In the genomic region with DNA sequence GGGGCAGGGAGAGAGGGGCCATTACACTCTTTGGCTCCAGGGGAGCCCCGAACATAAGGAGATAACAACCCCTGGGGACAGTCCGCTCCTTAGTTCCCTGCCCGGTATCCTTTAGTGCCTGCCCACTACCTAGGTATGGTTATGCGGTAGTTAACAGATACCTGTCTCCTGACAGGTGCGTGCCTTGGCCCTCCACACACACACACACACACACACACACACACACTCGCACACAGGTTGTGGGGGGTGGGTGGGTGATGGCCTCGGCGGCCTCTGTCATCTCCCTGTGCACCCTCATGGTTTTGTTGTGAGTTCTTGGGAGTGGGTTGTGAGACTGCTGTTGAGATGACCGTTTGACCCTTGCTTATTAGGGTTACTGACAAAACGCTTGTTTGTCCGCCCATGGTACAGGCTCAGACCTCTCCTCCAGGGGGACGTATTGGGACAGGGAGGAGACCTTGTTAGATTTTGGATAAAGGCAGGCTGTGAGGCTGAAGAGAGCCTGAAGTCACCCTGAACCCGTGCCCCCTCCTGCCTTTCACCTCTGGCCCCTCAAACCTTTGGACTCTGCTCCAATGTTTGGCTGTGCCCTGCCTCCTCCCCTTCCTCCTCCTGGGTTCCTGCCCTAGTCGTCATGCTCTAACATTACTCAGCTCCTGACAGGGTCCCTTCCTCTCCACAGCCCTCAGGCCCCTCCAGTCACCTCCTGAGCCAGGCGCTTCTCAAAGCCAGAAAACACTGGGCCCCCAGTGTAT, we compare ENCODE assay signal across 10 cellular contexts. TPM values are rescaled to one million over a fixed set of nuclear protein-coding genes. Genes with fewer than 3 reads are reported as not detected.
DNase-seq lines count a peak whose midpoint lies in the region; ATAC-seq, FAIRE-seq and TF ChIP-seq lines count a peak whose summit lies in the region.
"Had no signal": no experiment of that assay in that cellular context is flagged by ENCODE, and none has a peak within 500 bp of the region (broad histone marks: within the 10 kb centered on the region; RNA-seq: fewer than 3 reads in every experiment).

No MANE protein-coding gene starts in this region.

- peak; percentile 18 for ATAC-seq in left colon

- peaks cover 39% of the 10 kb centered on the region for H3K4me1 Mint-ChIP-seq in T-helper 1 cell treated with Interleukin-12 subunit alpha and Interleukin-12 subunit beta and Interleukin-4 antibody, amounts not matched to agents 30 μg/mL and 1 μg/mL, for 36 hours (ENCODE audit: low read depth)
- H3K4me1 Mint-ChIP-seq in astrocyte (ENCODE audit: low read depth, unreplicated experiment) = peaks cover 26% of the 10 kb centered on the region

- H3K36me3 ChIP-seq in astrocyte (ENCODE audit: insufficient read depth, low read length) = no peaks in the 10 kb centered on the region
- no peaks in the 10 kb centered on the region for H3K36me3 ChIP-seq in stomach smooth muscle (ENCODE audit: control insufficient read depth in 2 of 2, insufficient read depth in 2 of 2, low read length in 2 of 2)

- peaks cover 22% of the 10 kb centered on the region for H3K27me3 Mint-ChIP-seq in T-helper 1 cell treated with Interleukin-12 subunit alpha and Interleukin-12 subunit beta and Interleukin-4 antibody, amounts not matched to agents 30 μg/mL and 1 μg/mL, for 36 hours (ENCODE audit: low read depth)
- H3K27me3 Mint-ChIP-seq in astrocyte (ENCODE audit: low read depth, unreplicated experiment) = peaks cover 61% of the 10 kb centered on the region

- peak overlapping the region; percentile 67 for H3K4me3 Mint-ChIP-seq in T-helper 1 cell treated with Interleukin-12 subunit alpha and Interleukin-12 subunit beta and Interleukin-4 antibody, amounts not matched to agents 30 μg/mL and 1 μg/mL, for 36 hours
- H3K4me3 Mint-ChIP-seq in astrocyte (ENCODE audit: unreplicated experiment) = peak overlapping the region; percentile 57

- H3K27me3 ChIP-seq in astrocyte (ENCODE audit: insufficient read depth, low read length) (peaks cover 47% of the 10 kb centered on the region), stomach smooth muscle (ENCODE audit: control insufficient read depth in 1 of 2, insufficient read depth in 2 of 2, low read length in 2 of 2) (peaks cover 29 to 45% of the 10 kb centered on the region in 2 donors)

- H3K4me1 ChIP-seq in astrocyte (ENCODE audit: insufficient read depth, low read length) (peaks cover 32% of the 10 kb centered on the region), stomach smooth muscle (ENCODE audit: control insufficient read depth, insufficient read depth, low read length) (peaks cover 19% of the 10 kb centered on the region)

- H3K4me3 ChIP-seq in astrocyte (ENCODE audit: insufficient read depth, low read depth, low read length) (peak overlapping the region; percentile 31), stomach smooth muscle (ENCODE audit: low read length in 2 of 2) (peak overlapping the region; percentile 23 to 73)

- H3K36me3 Mint-ChIP-seq in T-helper 1 cell treated with Interleukin-12 subunit alpha and Interleukin-12 subunit beta and Interleukin-4 antibody, amounts not matched to agents 30 μg/mL and 1 μg/mL, for 36 hours (ENCODE audit: low read depth) = peaks cover 7% of the 10 kb centered on the region
- no peaks in the 10 kb centered on the region for H3K36me3 Mint-ChIP-seq in astrocyte (ENCODE audit: low read depth, unreplicated experiment)

- H2AFZ ChIP-seq in astrocyte (ENCODE audit: low read depth, low read length) = no peak overlapping the region

- no peak overlapping the region for H3K27ac Mint-ChIP-seq in T-helper 1 cell treated with Interleukin-12 subunit alpha and Interleukin-12 subunit beta and Interleukin-4 antibody, amounts not matched to agents 30 μg/mL and 1 μg/mL, for 36 hours
- no peak overlapping the region for H3K27ac Mint-ChIP-seq in astrocyte (ENCODE audit: unreplicated experiment)

- DNase-seq in T-helper 1 cell (no peak), astrocyte (ENCODE audit: low read depth) (no peak), left colon (no peak), KG1 (lab: John Stamatoyannopoulos, UW) (no peak), urothelium cell line (ENCODE audit: low spot score) (no peak), NCI-H2107 treated with DMSO at 0.1 percent for 48 hours (lab: John Stamatoyannopoulos, UW; ENCODE audit: unreplicated experiment) (no peak)
- DNase-seq: NCI-H510A treated with DMSO at 0.1 percent for 48 hours had no signal

- peak overlapping the region; percentile 81 for H3K4me2 ChIP-seq in astrocyte (ENCODE audit: low read length)

- H3K79me2 ChIP-seq in astrocyte (ENCODE audit: insufficient read depth, low read length) = no peaks in the 10 kb centered on the region

- no peak overlapping the region for H3K9ac ChIP-seq in astrocyte (ENCODE audit: low read length)
- H3K9ac ChIP-seq in stomach smooth muscle (ENCODE audit: low read length in 2 of 2) = no peak overlapping the region

- TF ChIP-seq CTCF in astrocyte (IDR thresholded peaks at IDR 0.05; ENCODE audit: insufficient read depth, low read depth, low read length) = no peak

- no peaks in the 10 kb centered on the region for H3K9me3 Mint-ChIP-seq in T-helper 1 cell treated with Interleukin-12 subunit alpha and Interleukin-12 subunit beta and Interleukin-4 antibody, amounts not matched to agents 30 μg/mL and 1 μg/mL, for 36 hours
- no peaks in the 10 kb centered on the region for H3K9me3 Mint-ChIP-seq in astrocyte (ENCODE audit: unreplicated experiment)

- intact Hi-C loops in left colon (cut with DNase I, micrococcal nuclease) = no loop called here

- H3K9me3 ChIP-seq in astrocyte (ENCODE audit: insufficient read depth, low read depth, low read length) (no peaks in the 10 kb centered on the region), stomach smooth muscle (ENCODE audit: control insufficient read depth in 2 of 2, low read length in 2 of 2) (no peaks in the 10 kb centered on the region)

- H3K27ac ChIP-seq in astrocyte (ENCODE audit: low read depth, low read length) (no peak overlapping the region), stomach smooth muscle (ENCODE audit: low read length) (no peak overlapping the region)

- H4K20me1 ChIP-seq in astrocyte (ENCODE audit: insufficient read depth, low read length) = peaks cover 9% of the 10 kb centered on the region

- FAIRE-seq in astrocyte (lab: Jason Lieb, UNC) = no peak
- FAIRE-seq in urothelium cell line (lab: Jason Lieb, UNC) = no peak
- FAIRE-seq: A204.1 had no signal

RNA-seq across cellular contexts. Expression of gene RASSF5, which starts 1.0 kb away (rescaled TPM):
- total RNA-seq in astrocyte (0.43 and 0.53 TPM in 2 replicates), left colon (1 to 10 TPM; 3.3 to 7.7 TPM)

RNA-seq across cellular contexts. Expression of gene IKBKE, which starts 38.0 kb away (rescaled TPM):
- total RNA-seq in astrocyte (15.5 and 17.0 TPM in 2 replicates), left colon (10 to 100 TPM; 18.2 to 19.8 TPM)
